8 cellular contexts compared by ENCODE assay signal in the genomic region with DNA sequence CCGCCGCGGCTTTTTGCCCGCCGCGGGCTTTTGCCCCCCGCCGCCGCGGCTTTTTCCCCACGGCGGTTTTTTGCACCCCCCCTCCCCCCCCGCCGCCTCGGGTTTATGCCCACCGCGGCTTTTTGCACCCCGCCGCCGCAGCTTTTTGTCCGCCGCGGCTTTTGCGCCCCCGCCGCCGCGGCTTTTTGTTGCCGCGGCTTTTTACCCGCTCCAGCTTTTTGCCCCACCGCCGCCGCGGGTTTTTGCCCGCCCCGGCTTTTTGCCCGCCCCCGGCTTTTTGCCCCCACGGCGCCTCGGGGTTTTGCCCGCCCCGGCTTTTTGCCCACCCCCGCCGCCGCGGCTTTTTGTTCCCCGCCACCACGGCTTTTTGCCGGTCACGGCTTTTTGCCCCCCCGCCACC.
A peak's percentile ranks its signal among the peaks of the same experiment; 100 is the strongest.
DNase-seq lines count a peak whose midpoint lies in the region; ATAC-seq, FAIRE-seq and TF ChIP-seq lines count a peak whose summit lies in the region.
"Not testable (repeated sequence)": the region's sequence is repeated elsewhere in the genome, so short reads cannot be mapped to it uniquely, and the experiment has no call there.

No MANE protein-coding gene starts in this region.

- H3K9me1 ChIP-seq in K562 (ENCODE audit: control insufficient read depth, insufficient read depth, low read length), result not testable (repeated sequence)

- in situ Hi-C loops in K562 (cut with MboI), result not testable (repeated sequence)

- H3K36me3 ChIP-seq in K562 (ENCODE audit: control insufficient read depth, insufficient read depth, low read length); kidney epithelial cell (ENCODE audit: control insufficient read depth, insufficient read depth, low read length); prostate gland; tibial nerve: not testable (repeated sequence)

- CTCF ChIA-PET in AG04449 (lab: Yijun Ruan, JAX); K562 (lab: Yijun Ruan, JAX; ENCODE audit: low intra/inter-chr PET ratio): not testable (repeated sequence)

- H3K4me2 ChIP-seq in K562 (ENCODE audit: insufficient read depth, low read length), result not testable (repeated sequence)

- ATAC-seq in K562, result not testable (repeated sequence)

- TF ChIP-seq POLR2A in K562 (conservative IDR thresholded peaks at IDR 0.05); prostate gland (IDR thresholded peaks at IDR 0.05); tibial nerve (IDR thresholded peaks at IDR 0.05): not testable (repeated sequence)

- not testable (repeated sequence) for H3K9me3 ChIP-seq in K562 (replicated peaks; ENCODE audit: control insufficient read depth, insufficient read depth, low read depth, low read length); prostate gland; tibial nerve

- not testable (repeated sequence) for TF ChIP-seq EP300 in K562 (IDR thresholded peaks at IDR 0.05; ENCODE audit: low read length); tibial nerve (IDR thresholded peaks at IDR 0.05)

- not testable (repeated sequence) for H4K20me1 ChIP-seq in K562 (replicated peaks; ENCODE audit: control insufficient read depth, insufficient read depth, low read length)

- WGBS in K562 (ENCODE audit: insufficient coverage, low coverage, missing lambda C conversion rate), result no CpG with 5 or more reads among the region's 53 CpGs
- WGBS in prostate gland, result 1% methylated on average over 24 of the region's 53 CpGs
- 0 to 1% methylated on average over 2 to 24 of the region's 53 CpGs for WGBS in tibial nerve, 2 donors

- DNase-seq in AG04449 (ENCODE audit: low read depth, low spot score); LNCaP clone FGC (ENCODE audit: low read depth); fibroblast of the aortic adventitia (ENCODE audit: low read depth); kidney epithelial cell (ENCODE audit: low read depth); prostate gland (ENCODE audit: low spot score); tibial nerve (ENCODE audit: low spot score in 2 of 2): not testable (repeated sequence)
- DNase-seq in activated T-cell treated with anti-CD3 and anti-CD28 coated beads, Interleukin-2, amount 50 U/mL, for 1 hour, result peak; percentile 44
- peak in 1 of 4 experiments; percentile 0 for DNase-seq in K562 (ENCODE audit: extremely low read depth in 1 of 4, low spot score in 3 of 4)

- not testable (repeated sequence) for TF ChIP-seq RAD21 in K562 (CRISPR knock-in tag; conservative IDR thresholded peaks at IDR 0.05 in 1 of 2, IDR thresholded peaks at IDR 0.05 in 1 of 2)

- H2AFZ ChIP-seq in K562 (ENCODE audit: low read depth, low read length), result not testable (repeated sequence)

- FAIRE-seq in K562 (lab: Jason Lieb, UNC), result not testable (repeated sequence)

- H3K4me1 ChIP-seq in K562 (replicated peaks in 1 of 2; ENCODE audit: control insufficient read depth in 2 of 2, insufficient read depth in 2 of 2, low read length in 2 of 2); prostate gland (replicated peaks); tibial nerve: not testable (repeated sequence)

- not testable (repeated sequence) for TF ChIP-seq CTCF in AG04449 (IDR thresholded peaks at IDR 0.05; ENCODE audit: insufficient read depth, low read length, missing control alignments); LNCaP clone FGC (IDR thresholded peaks at IDR 0.05; ENCODE audit: control insufficient read depth, extremely low read depth, insufficient read depth); K562 (IDR thresholded peaks at IDR 0.05 in 2 of 3, conservative IDR thresholded peaks at IDR 0.05 in 1 of 3; ENCODE audit: insufficient read depth in 2 of 3, low read depth in 1 of 3, low read length in 3 of 3); fibroblast of the aortic adventitia (IDR thresholded peaks at IDR 0.05; ENCODE audit: insufficient read depth, low read length); kidney epithelial cell (IDR thresholded peaks at IDR 0.05; ENCODE audit: insufficient read depth, low read length, poor library complexity, severe bottlenecking); prostate gland (IDR thresholded peaks at IDR 0.05); tibial nerve (IDR thresholded peaks at IDR 0.05)

- not testable (repeated sequence) for H3K27me3 ChIP-seq in K562 (ENCODE audit: control insufficient read depth in 2 of 2, insufficient read depth in 2 of 2, low read length in 2 of 2); kidney epithelial cell (ENCODE audit: control insufficient read depth, insufficient read depth, low read length); prostate gland (replicated peaks; ENCODE audit: insufficient read depth); tibial nerve

- peak overlapping the region; percentile 37 for H3K4me3 ChIP-seq in AG04449 (ENCODE audit: low read depth, low read length)
- H3K4me3 ChIP-seq in LNCaP clone FGC (ENCODE audit: low read depth, low read length), result peak overlapping the region; percentile 36
- H3K4me3 ChIP-seq in K562, result peak overlapping the region; percentile 50
- peak overlapping the region; percentile 25 for H3K4me3 ChIP-seq in fibroblast of the aortic adventitia (ENCODE audit: low read depth, low read length)
- peak overlapping the region; percentile 52 for H3K4me3 ChIP-seq in kidney epithelial cell (ENCODE audit: low read depth, low read length)
- peak overlapping the region; percentile 18 to 39 for H3K4me3 ChIP-seq in prostate gland
- H3K4me3 ChIP-seq in tibial nerve, result peak overlapping the region in 3 of 4 donors; percentile 40 to 57 (median 48)

- POLR2A ChIA-PET in AG04449 (lab: Yijun Ruan, JAX); K562 (lab: Yijun Ruan, JAX): not testable (repeated sequence)

- not testable (repeated sequence) for H3K27ac ChIP-seq in K562 (ENCODE audit: extremely low read depth, low read depth, low read length); prostate gland; tibial nerve

- H3K79me2 ChIP-seq in K562 (ENCODE audit: control insufficient read depth, insufficient read depth, low read length), result not testable (repeated sequence)

- not testable (repeated sequence) for H3K9ac ChIP-seq in K562 (ENCODE audit: insufficient read depth in 1 of 2, low read depth in 2 of 2, low read length in 2 of 2)

- not testable (repeated sequence) for BruUV-seq in K562 (replicated peaks; lab: Mats Ljungman, UMichigan)

- intact Hi-C loops in K562 (cut with micrococcal nuclease); prostate gland (cut with DNase I): not testable (repeated sequence)
